In genomic region chr2:45937990-45938389, GRCh38 we compare ENCODE assay signal across 15 cellular contexts.
A peak's percentile ranks its signal among the peaks of the same experiment; 100 is the strongest.
DNase-seq lines count a peak whose midpoint lies in the region; ATAC-seq, FAIRE-seq and TF ChIP-seq lines count a peak whose summit lies in the region.
"Had no signal": no experiment of that assay in that cellular context is flagged by ENCODE, and none has a peak within 500 bp of the region (broad histone marks: within the 10 kb centered on the region; RNA-seq: fewer than 3 reads in every experiment).

No MANE protein-coding gene starts in this region.

- no peak overlapping the region for H2AFZ ChIP-seq in PC-9
- H2AFZ ChIP-seq in endothelial cell of umbilical vein (ENCODE audit: low read depth, low read length), result no peak overlapping the region

- no peaks in the 10 kb centered on the region for H3K27me3 ChIP-seq in PC-9 (ENCODE audit: insufficient read depth, low read depth)
- H3K27me3 ChIP-seq in endothelial cell of umbilical vein (ENCODE audit: control insufficient read depth in 2 of 2, insufficient read depth in 2 of 2, low read length in 2 of 2), result no peaks in the 10 kb centered on the region
- no peaks in the 10 kb centered on the region for H3K27me3 ChIP-seq in upper lobe of right lung
- H3K27me3 ChIP-seq: BLaER1, heart left ventricle had no signal

- no peak for TF ChIP-seq POLR2A in endothelial cell of umbilical vein (IDR thresholded peaks at IDR 0.05; ENCODE audit: low read depth, low read length)

- intact Hi-C loops in PC-9 (cut with micrococcal nuclease; ENCODE audit: unreplicated experiment) (loop anchor here (1.0 to 5.0 kb wide), 5 partner anchors 29 to 956 kb away; no protein-coding TSS in a partner anchor), endothelial cell of umbilical vein (cut with micrococcal nuclease) (loop anchor here (2.0 kb wide), 1 partner anchor 913 kb away; no protein-coding TSS in a partner anchor), upper lobe of right lung (cut with DNase I) (no loop called here), left cardiac atrium (cut with DNase I) (loop anchor here (2.0 to 5.0 kb wide), 2 partner anchors 156 to 295 kb away; no protein-coding TSS in a partner anchor)

- ATAC-seq in upper lobe of right lung, result no peak
- ATAC-seq in left cardiac atrium, result no peak

- TF ChIP-seq CTCF in PC-9 (conservative IDR thresholded peaks at IDR 0.05) (no peak), endothelial cell of umbilical vein (IDR thresholded peaks at IDR 0.05; ENCODE audit: extremely low read depth in 1 of 2, insufficient read depth in 1 of 2, low read depth in 1 of 2, low read length in 2 of 2) (no peak), neural crest cell (conservative IDR thresholded peaks at IDR 0.05) (no peak), upper lobe of right lung (IDR thresholded peaks at IDR 0.05) (no peak)

- H3K9me3 Mint-ChIP-seq in neural crest cell, result no peaks in the 10 kb centered on the region
- H3K9me3 Mint-ChIP-seq: dendritic cell treated with granulocyte-macrophage colony-stimulating factor and Interleukin-4, amounts not matched to agents 40 ng/mL and 50 ng/mL, for 4 days had no signal

- H3K4me3 Mint-ChIP-seq in neural crest cell, result no peak overlapping the region
- H3K4me3 Mint-ChIP-seq: dendritic cell treated with granulocyte-macrophage colony-stimulating factor and Interleukin-4, amounts not matched to agents 40 ng/mL and 50 ng/mL, for 4 days had no signal

- FAIRE-seq in endothelial cell of umbilical vein (lab: Jason Lieb, UNC), result no peak
- FAIRE-seq: islet of Langerhans had no signal

- peaks cover 47% of the 10 kb centered on the region for H3K4me1 ChIP-seq in PC-9 (replicated peaks; ENCODE audit: insufficient read depth)
- peaks cover 33% of the 10 kb centered on the region for H3K4me1 ChIP-seq in endothelial cell of umbilical vein (ENCODE audit: control insufficient read depth, extremely low read depth, insufficient read depth, low read length)
- H3K4me1 ChIP-seq in upper lobe of right lung, result peaks cover 36% of the 10 kb centered on the region

- CTCF ChIA-PET in PC-9 (lab: Charles Lee), result interaction anchor here (0.5 kb wide), 1 partner anchor 770 kb away, joined by 7 read pairs; no protein-coding TSS in a partner anchor
- CTCF ChIA-PET in endothelial cell of umbilical vein (lab: Charles Lee), result interaction anchor here (0.7 to 1.6 kb wide), 4 partner anchors 288 to 353 kb away, joined by 3 to 4 read pairs (median 4); no protein-coding TSS in a partner anchor

- H3K79me2 ChIP-seq in PC-9 (ENCODE audit: low read depth) (peaks cover 22% of the 10 kb centered on the region; the same call in 1 of the 2 replicates), endothelial cell of umbilical vein (ENCODE audit: control insufficient read depth, insufficient read depth, low read length) (no peaks in the 10 kb centered on the region)

- peaks cover 34% of the 10 kb centered on the region for H3F3A ChIP-seq in PC-9 (ENCODE audit: insufficient read depth, low read depth)

- H3K9ac ChIP-seq in endothelial cell of umbilical vein (replicated peaks; ENCODE audit: extremely low read depth, insufficient read depth, low read length), result no peak overlapping the region
- H3K9ac ChIP-seq: BLaER1 had no signal

- POLR2A ChIA-PET in PC-9 (lab: Charles Lee; ENCODE audit: unreplicated experiment) (interaction anchor here (0.6 to 0.7 kb wide), 4 partner anchors 24 to 770 kb away, joined by 3 to 8 read pairs (median 4); no protein-coding TSS in a partner anchor), endothelial cell of umbilical vein (lab: Charles Lee) (interaction anchor here (1.0 kb wide), 1 partner anchor 54 kb away, joined by 3 read pairs; no protein-coding TSS in a partner anchor)

- H4K20me1 ChIP-seq in PC-9 (ENCODE audit: insufficient read depth) (peaks cover 21% of the 10 kb centered on the region), endothelial cell of umbilical vein (replicated peaks; ENCODE audit: control insufficient read depth, extremely low read depth, insufficient read depth, low read length) (no peaks in the 10 kb centered on the region)

- H3K27ac Mint-ChIP-seq in neural crest cell (ENCODE audit: unreplicated experiment), result peak overlapping the region; percentile 46
- H3K27ac Mint-ChIP-seq: dendritic cell treated with granulocyte-macrophage colony-stimulating factor and Interleukin-4, amounts not matched to agents 40 ng/mL and 50 ng/mL, for 4 days had no signal

- H3K9me1 ChIP-seq in endothelial cell of umbilical vein (replicated peaks; ENCODE audit: control insufficient read depth, extremely low read depth, insufficient read depth, low read length), result no peaks in the 10 kb centered on the region

- H3K9me3 ChIP-seq in PC-9 (ENCODE audit: insufficient read depth, low read depth) (no peaks in the 10 kb centered on the region), endothelial cell of umbilical vein (replicated peaks; ENCODE audit: control insufficient read depth, insufficient read depth, low read length) (no peaks in the 10 kb centered on the region), upper lobe of right lung (no peaks in the 10 kb centered on the region)
- H3K9me3 ChIP-seq: BLaER1, heart left ventricle had no signal

- DNase-seq in PC-9, result no peak
- no peak for DNase-seq in endothelial cell of umbilical vein (ENCODE audit: low read depth, low spot score)
- no peak for DNase-seq in neural crest cell (ENCODE audit: low read depth, low spot score)
- DNase-seq in upper lobe of right lung, result no peak
- DNase-seq in effector CD8-positive, alpha-beta T cell (lab: John Stamatoyannopoulos, UW), result no peak
- no peak for DNase-seq in cerebellar cortex (ENCODE audit: low spot score)
- DNase-seq in left cardiac atrium, result no peak
- DNase-seq: activated CD4-positive, alpha-beta T cell treated with anti-CD3 and anti-CD28 coated beads for 4 hours; heart left ventricle; KG1; NCI-H1092 treated with DMSO at 0.1 percent for 48 hours; NCI-H526 had no signal

- no peaks in the 10 kb centered on the region for H3K9me2 ChIP-seq in PC-9 (ENCODE audit: insufficient read depth)

- H3K36me3 ChIP-seq in PC-9 (ENCODE audit: low read depth), result no peaks in the 10 kb centered on the region
- H3K36me3 ChIP-seq in endothelial cell of umbilical vein (ENCODE audit: control insufficient read depth in 2 of 2, extremely low read depth in 1 of 2, insufficient read depth in 2 of 2, low read length in 2 of 2), result no peaks in the 10 kb centered on the region
- no peaks in the 10 kb centered on the region for H3K36me3 ChIP-seq in upper lobe of right lung
- H3K36me3 ChIP-seq: heart left ventricle had no signal

- dilution Hi-C loops in endothelial cell of umbilical vein (cut with MboI; ENCODE audit: extremely low pct_ligation_motif_present, low sequenced_read_pairs), result no loop called here

- BruUV-seq in PC-9 (replicated peaks; lab: Mats Ljungman, UMichigan) (no TSS peak), endothelial cell of umbilical vein (replicated peaks; lab: Mats Ljungman, UMichigan) (no TSS peak)

- H3K4me2 ChIP-seq in PC-9 (peak overlapping the region; percentile 75), endothelial cell of umbilical vein (ENCODE audit: insufficient read depth, low read length) (no peak overlapping the region)
- H3K4me2 ChIP-seq: BLaER1 had no signal

- no peaks in the 10 kb centered on the region for H3K27me3 Mint-ChIP-seq in neural crest cell (ENCODE audit: low read depth)
- H3K27me3 Mint-ChIP-seq: dendritic cell treated with granulocyte-macrophage colony-stimulating factor and Interleukin-4, amounts not matched to agents 40 ng/mL and 50 ng/mL, for 4 days had no signal

- H3K27ac ChIP-seq in PC-9, result peak overlapping the region; percentile 76
- H3K27ac ChIP-seq in endothelial cell of umbilical vein (ENCODE audit: insufficient read depth, low read depth, low read length), result peak overlapping the region; percentile 81
- peak overlapping the region; percentile 65 for H3K27ac ChIP-seq in upper lobe of right lung
- H3K27ac ChIP-seq: BLaER1 had no signal

- peaks cover 32% of the 10 kb centered on the region for H3K4me1 Mint-ChIP-seq in neural crest cell

- H3K4me3 ChIP-seq in PC-9, result no peak overlapping the region
- no peak overlapping the region for H3K4me3 ChIP-seq in endothelial cell of umbilical vein (replicated peaks in 1 of 3; ENCODE audit: insufficient read depth in 1 of 3, low read depth in 1 of 3, low read length in 3 of 3)
- no peak overlapping the region for H3K4me3 ChIP-seq in upper lobe of right lung
- H3K4me3 ChIP-seq: BLaER1, heart left ventricle had no signal

- H3K36me3 Mint-ChIP-seq in neural crest cell (ENCODE audit: low read depth), result no peaks in the 10 kb centered on the region

TF ChIP-seq in endothelial cell of umbilical vein, 7 proteins besides CTCF, POLR2A, EP300 and RAD21:
- TF ChIP-seq MYC (IDR thresholded peaks at IDR 0.05; ENCODE audit: low read depth, low read length) (no peak), FOS (IDR thresholded peaks at IDR 0.05; ENCODE audit: borderline replicate concordance, insufficient read depth, low read length) (no peak), MAX (IDR thresholded peaks at IDR 0.05; ENCODE audit: insufficient read depth, insufficient read length) (no peak), EZH2 (IDR thresholded peaks at IDR 0.05; ENCODE audit: borderline replicate concordance, low read depth, low read length, severe bottlenecking) (no peak), POLR2AphosphoS5 (IDR thresholded peaks at IDR 0.05; ENCODE audit: insufficient read depth, low read depth, low read length) (no peak), GATA2 (IDR thresholded peaks at IDR 0.05; ENCODE audit: insufficient read depth, insufficient read length, low read depth, low read length) (no peak), JUN (IDR thresholded peaks at IDR 0.05; ENCODE audit: borderline replicate concordance, insufficient read depth, insufficient read length, low read depth) (no peak)
TF ChIP-seq in endothelial cell of umbilical vein: peak in this region for 0.
